1 cellular context compared by ENCODE assay signal in the genomic region with DNA sequence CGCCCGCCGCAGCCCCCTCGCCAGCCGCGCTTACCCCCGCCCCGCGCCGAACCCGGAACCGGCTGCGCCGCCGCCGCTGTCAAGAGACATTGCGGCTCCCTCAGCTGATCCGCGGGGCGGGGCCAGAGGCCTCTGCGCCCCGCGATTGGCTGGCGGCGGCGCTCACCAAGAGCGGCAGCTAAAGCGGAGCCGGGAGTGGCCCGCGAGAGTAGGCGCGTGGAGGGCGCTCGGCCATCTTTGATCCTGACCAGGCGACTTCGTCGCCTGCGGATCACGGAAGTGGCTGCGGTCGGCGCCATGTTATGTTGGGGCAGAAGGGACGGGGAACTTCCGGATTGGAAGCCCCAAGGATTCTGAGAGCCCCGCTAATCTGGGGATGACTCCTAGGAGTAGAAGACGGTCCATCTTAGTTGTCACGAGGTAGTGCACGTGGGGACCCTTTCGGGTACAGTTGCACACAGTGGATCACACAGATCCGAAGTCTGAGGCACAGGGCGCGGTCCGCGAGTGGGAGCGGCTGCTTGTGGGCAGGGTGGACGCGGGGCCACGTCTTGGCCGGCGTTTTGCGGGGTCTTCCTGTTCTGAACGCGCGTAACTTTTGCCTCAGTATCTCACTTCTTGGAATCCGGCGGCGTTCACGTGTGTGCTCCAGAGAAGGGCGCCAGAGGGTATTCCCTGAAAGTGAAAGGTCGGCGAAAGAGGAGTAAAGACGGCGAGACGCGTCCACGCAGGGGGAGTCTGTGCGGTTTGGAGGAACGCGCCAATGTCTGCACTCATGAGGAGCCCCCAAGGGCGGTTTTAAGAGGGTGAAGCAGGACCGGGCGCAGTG.
TF ChIP-seq lines count a peak whose summit lies in the region.

A gene with protein sequence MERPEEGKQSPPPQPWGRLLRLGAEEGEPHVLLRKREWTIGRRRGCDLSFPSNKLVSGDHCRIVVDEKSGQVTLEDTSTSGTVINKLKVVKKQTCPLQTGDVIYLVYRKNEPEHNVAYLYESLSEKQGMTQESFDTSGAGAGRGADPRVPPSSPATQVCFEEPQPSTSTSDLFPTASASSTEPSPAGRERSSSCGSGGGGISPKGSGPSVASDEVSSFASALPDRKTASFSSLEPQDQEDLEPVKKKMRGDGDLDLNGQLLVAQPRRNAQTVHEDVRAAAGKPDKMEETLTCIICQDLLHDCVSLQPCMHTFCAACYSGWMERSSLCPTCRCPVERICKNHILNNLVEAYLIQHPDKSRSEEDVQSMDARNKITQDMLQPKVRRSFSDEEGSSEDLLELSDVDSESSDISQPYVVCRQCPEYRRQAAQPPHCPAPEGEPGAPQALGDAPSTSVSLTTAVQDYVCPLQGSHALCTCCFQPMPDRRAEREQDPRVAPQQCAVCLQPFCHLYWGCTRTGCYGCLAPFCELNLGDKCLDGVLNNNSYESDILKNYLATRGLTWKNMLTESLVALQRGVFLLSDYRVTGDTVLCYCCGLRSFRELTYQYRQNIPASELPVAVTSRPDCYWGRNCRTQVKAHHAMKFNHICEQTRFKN (minus strand): TSS at position 93 of the 829 bp plus-strand sequence. CDS start 277 bp downstream, outside the sequence.

TF ChIP-seq in HepG2, 621 proteins besides CTCF, POLR2A, EP300 and RAD21 (continues in another document):
- TF ChIP-seq PAX8 (CRISPR knock-in tag; IDR thresholded peaks at IDR 0.05; ENCODE audit: borderline replicate concordance) (no peak), DNMT3B (CRISPR knock-in tag; conservative IDR thresholded peaks at IDR 0.05) (no peak), SP2 (CRISPR knock-in tag; IDR thresholded peaks at IDR 0.05) (peak; percentile 81), FOXO1 (CRISPR knock-in tag; IDR thresholded peaks at IDR 0.05) (peak; percentile 7; the same call in 1 of the 2 replicates), KMT2A (CRISPR knock-in tag; IDR thresholded peaks at IDR 0.05) (peak; percentile 22), GABPA (IDR thresholded peaks at IDR 0.05; ENCODE audit: low read depth, low read length) (peak; percentile 67), GABPA (CRISPR knock-in tag; IDR thresholded peaks at IDR 0.05; ENCODE audit: low read depth) (peak; percentile 93), ZNF337 (CRISPR knock-in tag; IDR thresholded peaks at IDR 0.05; ENCODE audit: borderline replicate concordance, low read depth) (0 out of 2 replicates have a peak, but pooled peaks have one; percentile 51), ZNF775 (CRISPR knock-in tag; IDR thresholded peaks at IDR 0.05; ENCODE audit: borderline replicate concordance) (no peak), ATF1 (CRISPR knock-in tag; IDR thresholded peaks at IDR 0.05) (peak; percentile 76; the same call in 1 of the 2 replicates), NFKB2 (CRISPR knock-in tag; IDR thresholded peaks at IDR 0.05; ENCODE audit: borderline replicate concordance) (no peak; the same call in 1 of the 2 replicates), FOXA1 (IDR thresholded peaks at IDR 0.05) (no peak), FOXA1 (CRISPR knock-in tag; IDR thresholded peaks at IDR 0.05) (no peak), ZNF562 (CRISPR knock-in tag; IDR thresholded peaks at IDR 0.05; ENCODE audit: borderline replicate concordance) (no peak), HOXA5 (CRISPR knock-in tag; IDR thresholded peaks at IDR 0.05) (0 out of 2 replicates have a peak, but pooled peaks have one; percentile 35), PPARG (CRISPR knock-in tag; conservative IDR thresholded peaks at IDR 0.05) (no peak; the same call in 1 of the 2 replicates), BRCA1 (CRISPR knock-in tag; IDR thresholded peaks at IDR 0.05) (no peak), ZMYM3 (CRISPR knock-in tag; IDR thresholded peaks at IDR 0.05) (no peak), HMGA1 (CRISPR knock-in tag; conservative IDR thresholded peaks at IDR 0.05) (no peak)
- TF ChIP-seq, protein P1, sequence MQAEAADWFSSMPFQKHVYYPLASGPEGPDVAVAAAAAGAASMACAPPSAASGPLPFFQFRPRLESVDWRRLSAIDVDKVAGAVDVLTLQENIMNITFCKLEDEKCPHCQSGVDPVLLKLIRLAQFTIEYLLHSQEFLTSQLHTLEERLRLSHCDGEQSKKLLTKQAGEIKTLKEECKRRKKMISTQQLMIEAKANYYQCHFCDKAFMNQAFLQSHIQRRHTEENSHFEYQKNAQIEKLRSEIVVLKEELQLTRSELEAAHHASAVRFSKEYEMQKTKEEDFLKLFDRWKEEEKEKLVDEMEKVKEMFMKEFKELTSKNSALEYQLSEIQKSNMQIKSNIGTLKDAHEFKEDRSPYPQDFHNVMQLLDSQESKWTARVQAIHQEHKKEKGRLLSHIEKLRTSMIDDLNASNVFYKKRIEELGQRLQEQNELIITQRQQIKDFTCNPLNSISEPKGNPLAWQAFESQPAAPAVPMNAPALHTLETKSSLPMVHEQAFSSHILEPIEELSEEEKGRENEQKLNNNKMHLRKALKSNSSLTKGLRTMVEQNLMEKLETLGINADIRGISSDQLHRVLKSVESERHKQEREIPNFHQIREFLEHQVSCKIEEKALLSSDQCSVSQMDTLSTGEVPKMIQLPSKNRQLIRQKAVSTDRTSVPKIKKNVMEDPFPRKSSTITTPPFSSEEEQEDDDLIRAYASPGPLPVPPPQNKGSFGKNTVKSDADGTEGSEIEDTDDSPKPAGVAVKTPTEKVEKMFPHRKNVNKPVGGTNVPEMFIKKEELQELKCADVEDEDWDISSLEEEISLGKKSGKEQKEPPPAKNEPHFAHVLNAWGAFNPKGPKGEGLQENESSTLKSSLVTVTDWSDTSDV (CRISPR knock-in tag; IDR thresholded peaks at IDR 0.05), result no peak
- TF ChIP-seq, protein P2, sequence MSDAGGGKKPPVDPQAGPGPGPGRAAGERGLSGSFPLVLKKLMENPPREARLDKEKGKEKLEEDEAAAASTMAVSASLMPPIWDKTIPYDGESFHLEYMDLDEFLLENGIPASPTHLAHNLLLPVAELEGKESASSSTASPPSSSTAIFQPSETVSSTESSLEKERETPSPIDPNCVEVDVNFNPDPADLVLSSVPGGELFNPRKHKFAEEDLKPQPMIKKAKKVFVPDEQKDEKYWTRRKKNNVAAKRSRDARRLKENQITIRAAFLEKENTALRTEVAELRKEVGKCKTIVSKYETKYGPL (CRISPR knock-in tag; IDR thresholded peaks at IDR 0.05), result 0 out of 2 replicates have a peak, but pooled peaks have one; percentile 26
- TF ChIP-seq, protein P3, sequence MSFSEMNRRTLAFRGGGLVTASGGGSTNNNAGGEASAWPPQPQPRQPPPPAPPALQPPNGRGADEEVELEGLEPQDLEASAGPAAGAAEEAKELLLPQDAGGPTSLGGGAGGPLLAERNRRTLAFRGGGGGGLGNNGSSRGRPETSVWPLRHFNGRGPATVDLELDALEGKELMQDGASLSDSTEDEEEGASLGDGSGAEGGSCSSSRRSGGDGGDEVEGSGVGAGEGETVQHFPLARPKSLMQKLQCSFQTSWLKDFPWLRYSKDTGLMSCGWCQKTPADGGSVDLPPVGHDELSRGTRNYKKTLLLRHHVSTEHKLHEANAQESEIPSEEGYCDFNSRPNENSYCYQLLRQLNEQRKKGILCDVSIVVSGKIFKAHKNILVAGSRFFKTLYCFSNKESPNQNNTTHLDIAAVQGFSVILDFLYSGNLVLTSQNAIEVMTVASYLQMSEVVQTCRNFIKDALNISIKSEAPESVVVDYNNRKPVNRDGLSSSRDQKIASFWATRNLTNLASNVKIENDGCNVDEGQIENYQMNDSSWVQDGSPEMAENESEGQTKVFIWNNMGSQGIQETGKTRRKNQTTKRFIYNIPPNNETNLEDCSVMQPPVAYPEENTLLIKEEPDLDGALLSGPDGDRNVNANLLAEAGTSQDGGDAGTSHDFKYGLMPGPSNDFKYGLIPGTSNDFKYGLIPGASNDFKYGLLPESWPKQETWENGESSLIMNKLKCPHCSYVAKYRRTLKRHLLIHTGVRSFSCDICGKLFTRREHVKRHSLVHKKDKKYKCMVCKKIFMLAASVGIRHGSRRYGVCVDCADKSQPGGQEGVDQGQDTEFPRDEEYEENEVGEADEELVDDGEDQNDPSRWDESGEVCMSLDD (CRISPR knock-in tag; IDR thresholded peaks at IDR 0.05; ENCODE audit: borderline replicate concordance), result peak; percentile 47; the same call in 1 of the 2 replicates
- TF ChIP-seq, protein P4, sequence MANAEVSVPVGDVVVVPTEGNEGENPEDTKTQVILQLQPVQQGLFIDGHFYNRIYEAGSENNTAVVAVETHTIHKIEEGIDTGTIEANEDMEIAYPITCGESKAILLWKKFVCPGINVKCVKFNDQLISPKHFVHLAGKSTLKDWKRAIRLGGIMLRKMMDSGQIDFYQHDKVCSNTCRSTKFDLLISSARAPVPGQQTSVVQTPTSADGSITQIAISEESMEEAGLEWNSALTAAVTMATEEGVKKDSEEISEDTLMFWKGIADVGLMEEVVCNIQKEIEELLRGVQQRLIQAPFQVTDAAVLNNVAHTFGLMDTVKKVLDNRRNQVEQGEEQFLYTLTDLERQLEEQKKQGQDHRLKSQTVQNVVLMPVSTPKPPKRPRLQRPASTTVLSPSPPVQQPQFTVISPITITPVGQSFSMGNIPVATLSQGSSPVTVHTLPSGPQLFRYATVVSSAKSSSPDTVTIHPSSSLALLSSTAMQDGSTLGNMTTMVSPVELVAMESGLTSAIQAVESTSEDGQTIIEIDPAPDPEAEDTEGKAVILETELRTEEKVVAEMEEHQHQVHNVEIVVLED (CRISPR knock-in tag; IDR thresholded peaks at IDR 0.05; ENCODE audit: borderline replicate concordance), result peak; percentile 86
- TF ChIP-seq, protein P5, sequence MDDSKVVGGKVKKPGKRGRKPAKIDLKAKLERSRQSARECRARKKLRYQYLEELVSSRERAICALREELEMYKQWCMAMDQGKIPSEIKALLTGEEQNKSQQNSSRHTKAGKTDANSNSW (CRISPR knock-in tag; IDR thresholded peaks at IDR 0.05; ENCODE audit: borderline replicate concordance), result no peak
- TF ChIP-seq, protein P6, sequence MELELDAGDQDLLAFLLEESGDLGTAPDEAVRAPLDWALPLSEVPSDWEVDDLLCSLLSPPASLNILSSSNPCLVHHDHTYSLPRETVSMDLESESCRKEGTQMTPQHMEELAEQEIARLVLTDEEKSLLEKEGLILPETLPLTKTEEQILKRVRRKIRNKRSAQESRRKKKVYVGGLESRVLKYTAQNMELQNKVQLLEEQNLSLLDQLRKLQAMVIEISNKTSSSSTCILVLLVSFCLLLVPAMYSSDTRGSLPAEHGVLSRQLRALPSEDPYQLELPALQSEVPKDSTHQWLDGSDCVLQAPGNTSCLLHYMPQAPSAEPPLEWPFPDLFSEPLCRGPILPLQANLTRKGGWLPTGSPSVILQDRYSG (CRISPR knock-in tag; IDR thresholded peaks at IDR 0.05), result no peak
- TF ChIP-seq, protein P7, sequence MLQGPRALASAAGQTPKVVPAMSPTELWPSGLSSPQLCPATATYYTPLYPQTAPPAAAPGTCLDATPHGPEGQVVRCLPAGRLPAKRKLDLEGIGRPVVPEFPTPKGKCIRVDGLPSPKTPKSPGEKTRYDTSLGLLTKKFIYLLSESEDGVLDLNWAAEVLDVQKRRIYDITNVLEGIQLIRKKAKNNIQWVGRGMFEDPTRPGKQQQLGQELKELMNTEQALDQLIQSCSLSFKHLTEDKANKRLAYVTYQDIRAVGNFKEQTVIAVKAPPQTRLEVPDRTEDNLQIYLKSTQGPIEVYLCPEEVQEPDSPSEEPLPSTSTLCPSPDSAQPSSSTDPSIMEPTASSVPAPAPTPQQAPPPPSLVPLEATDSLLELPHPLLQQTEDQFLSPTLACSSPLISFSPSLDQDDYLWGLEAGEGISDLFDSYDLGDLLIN (CRISPR knock-in tag; IDR thresholded peaks at IDR 0.05; ENCODE audit: borderline replicate concordance), result no peak
- TF ChIP-seq, protein P8, sequence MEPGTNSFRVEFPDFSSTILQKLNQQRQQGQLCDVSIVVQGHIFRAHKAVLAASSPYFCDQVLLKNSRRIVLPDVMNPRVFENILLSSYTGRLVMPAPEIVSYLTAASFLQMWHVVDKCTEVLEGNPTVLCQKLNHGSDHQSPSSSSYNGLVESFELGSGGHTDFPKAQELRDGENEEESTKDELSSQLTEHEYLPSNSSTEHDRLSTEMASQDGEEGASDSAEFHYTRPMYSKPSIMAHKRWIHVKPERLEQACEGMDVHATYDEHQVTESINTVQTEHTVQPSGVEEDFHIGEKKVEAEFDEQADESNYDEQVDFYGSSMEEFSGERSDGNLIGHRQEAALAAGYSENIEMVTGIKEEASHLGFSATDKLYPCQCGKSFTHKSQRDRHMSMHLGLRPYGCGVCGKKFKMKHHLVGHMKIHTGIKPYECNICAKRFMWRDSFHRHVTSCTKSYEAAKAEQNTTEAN (CRISPR knock-in tag; conservative IDR thresholded peaks at IDR 0.05), result no peak; the same call in 1 of the 2 replicates
- TF ChIP-seq, protein P9, sequence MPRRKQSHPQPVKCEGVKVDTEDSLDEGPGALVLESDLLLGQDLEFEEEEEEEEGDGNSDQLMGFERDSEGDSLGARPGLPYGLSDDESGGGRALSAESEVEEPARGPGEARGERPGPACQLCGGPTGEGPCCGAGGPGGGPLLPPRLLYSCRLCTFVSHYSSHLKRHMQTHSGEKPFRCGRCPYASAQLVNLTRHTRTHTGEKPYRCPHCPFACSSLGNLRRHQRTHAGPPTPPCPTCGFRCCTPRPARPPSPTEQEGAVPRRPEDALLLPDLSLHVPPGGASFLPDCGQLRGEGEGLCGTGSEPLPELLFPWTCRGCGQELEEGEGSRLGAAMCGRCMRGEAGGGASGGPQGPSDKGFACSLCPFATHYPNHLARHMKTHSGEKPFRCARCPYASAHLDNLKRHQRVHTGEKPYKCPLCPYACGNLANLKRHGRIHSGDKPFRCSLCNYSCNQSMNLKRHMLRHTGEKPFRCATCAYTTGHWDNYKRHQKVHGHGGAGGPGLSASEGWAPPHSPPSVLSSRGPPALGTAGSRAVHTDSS (CRISPR knock-in tag; conservative IDR thresholded peaks at IDR 0.05), result no peak
- TF ChIP-seq, protein P10, sequence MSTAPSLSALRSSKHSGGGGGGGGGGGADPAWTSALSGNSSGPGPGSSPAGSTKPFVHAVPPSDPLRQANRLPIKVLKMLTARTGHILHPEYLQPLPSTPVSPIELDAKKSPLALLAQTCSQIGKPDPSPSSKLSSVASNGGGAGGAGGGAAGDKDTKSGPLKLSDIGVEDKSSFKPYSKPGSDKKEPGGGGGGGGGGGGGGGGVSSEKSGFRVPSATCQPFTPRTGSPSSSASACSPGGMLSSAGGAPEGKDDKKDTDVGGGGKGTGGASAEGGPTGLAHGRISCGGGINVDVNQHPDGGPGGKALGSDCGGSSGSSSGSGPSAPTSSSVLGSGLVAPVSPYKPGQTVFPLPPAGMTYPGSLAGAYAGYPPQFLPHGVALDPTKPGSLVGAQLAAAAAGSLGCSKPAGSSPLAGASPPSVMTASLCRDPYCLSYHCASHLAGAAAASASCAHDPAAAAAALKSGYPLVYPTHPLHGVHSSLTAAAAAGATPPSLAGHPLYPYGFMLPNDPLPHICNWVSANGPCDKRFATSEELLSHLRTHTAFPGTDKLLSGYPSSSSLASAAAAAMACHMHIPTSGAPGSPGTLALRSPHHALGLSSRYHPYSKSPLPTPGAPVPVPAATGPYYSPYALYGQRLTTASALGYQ (CRISPR knock-in tag; IDR thresholded peaks at IDR 0.05), result no peak
- TF ChIP-seq, protein P11, sequence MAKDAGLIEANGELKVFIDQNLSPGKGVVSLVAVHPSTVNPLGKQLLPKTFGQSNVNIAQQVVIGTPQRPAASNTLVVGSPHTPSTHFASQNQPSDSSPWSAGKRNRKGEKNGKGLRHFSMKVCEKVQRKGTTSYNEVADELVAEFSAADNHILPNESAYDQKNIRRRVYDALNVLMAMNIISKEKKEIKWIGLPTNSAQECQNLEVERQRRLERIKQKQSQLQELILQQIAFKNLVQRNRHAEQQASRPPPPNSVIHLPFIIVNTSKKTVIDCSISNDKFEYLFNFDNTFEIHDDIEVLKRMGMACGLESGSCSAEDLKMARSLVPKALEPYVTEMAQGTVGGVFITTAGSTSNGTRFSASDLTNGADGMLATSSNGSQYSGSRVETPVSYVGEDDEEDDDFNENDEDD (CRISPR knock-in tag; IDR thresholded peaks at IDR 0.05; ENCODE audit: borderline replicate concordance), result peak; percentile 84; the same call in 1 of the 2 replicates
